Comparison of ENCODE assay signal across 22 cellular contexts in the genomic region with DNA sequence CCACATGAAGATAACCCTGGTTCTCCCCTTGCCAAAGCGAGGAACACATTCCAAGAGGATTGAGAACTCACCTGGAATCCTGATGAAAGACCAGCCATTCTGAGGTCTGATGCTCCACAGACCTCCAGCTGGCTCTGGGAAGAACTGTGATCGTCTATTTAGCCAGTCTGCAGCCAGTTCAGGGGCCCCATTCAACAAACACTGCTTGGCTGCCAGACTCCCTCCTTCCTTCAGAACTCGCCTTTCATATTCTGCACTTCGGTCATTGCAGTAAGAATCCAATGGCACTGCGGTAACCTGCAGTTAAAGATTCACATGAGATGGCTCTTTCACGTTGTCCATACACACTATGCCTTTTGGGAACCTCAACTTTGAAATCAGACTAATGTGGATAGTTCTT.
"Had no signal": no experiment of that assay in that cellular context is flagged by ENCODE, and none has a peak within 500 bp of the region (broad histone marks: within the 10 kb centered on the region; RNA-seq: fewer than 3 reads in every experiment).

No MANE protein-coding gene starts in this region.

- H3K4me2 ChIP-seq: SK-N-SH had no signal

- H3K4me3 ChIP-seq: MG63 had no signal

- H3K27me3 ChIP-seq: MG63 had no signal

- FAIRE-seq: HTR-8/SVneo had no signal

- H3K9ac ChIP-seq: SK-N-SH had no signal

- H3K9me3 ChIP-seq: MG63, SK-N-SH had no signal

- DNase-seq: Karpas-422; KG1; MG63; NCI-H1092 treated with DMSO at 0.1 percent for 48 hours; NCI-H1436; NCI-H187; NCI-H2029; NCI-H2081 treated with DMSO at 0.1 percent for 48 hours; NCI-H2171; NCI-H226; NCI-H510A; NCI-H524 treated with DMSO at 0.1 percent for 48 hours; NCI-H69; NCI-H774; NK-92 treated with Interleukin-12 subunit alpha and Interleukin-12 subunit beta, amount 100 ng/mL, for 24 hours; PC-3; SHP77; SK-N-SH had no signal

- ATAC-seq: Panc1, PC-3 had no signal

- H3K27ac ChIP-seq: HL-60, RWPE1 had no signal
